In genomic region chr14:72740966-72741835, GRCh38 we compare ENCODE assay signal across 15 cellular contexts.
"Had no signal": no experiment of that assay in that cellular context is flagged by ENCODE, and none has a peak within 500 bp of the region (broad histone marks: within the 10 kb centered on the region; RNA-seq: fewer than 3 reads in every experiment).

No MANE protein-coding gene starts in this region.

- ATAC-seq: body of pancreas had no signal

- H3K27me3 Mint-ChIP-seq: natural killer cell treated with Interleukin-12 subunit alpha and Interleukin-12 subunit beta and Interleukin-15 and Interleukin-18, amount 100 ng/mL, for 72 hours had no signal

- H3K27ac Mint-ChIP-seq: activated naive CD4-positive, alpha-beta T cell treated with anti-CD3 and anti-CD28 coated beads, Interleukin-2, amount 10 ng/mL, durations not matched to agents 7 days and 5 days; activated T-helper 2 cell treated with anti-CD3 and anti-CD28 coated beads, Interferon-gamma antibody, Interleukin-2, Interleukin-4, amounts not matched to agents 10 μg/mL and 5 μg/mL and 100 μg/mL, durations not matched to agents 14 hours and 24 hours and 36 hours; natural killer cell treated with Interleukin-12 subunit alpha and Interleukin-12 subunit beta and Interleukin-15 and Interleukin-18, amount 100 ng/mL, for 72 hours had no signal

- H3K27me3 ChIP-seq: adrenal gland, body of pancreas, hepatocyte, testis had no signal

- H3K4me3 ChIP-seq: adrenal gland, body of pancreas, hepatocyte, testis had no signal

- H3K4me1 Mint-ChIP-seq: activated naive CD4-positive, alpha-beta T cell treated with anti-CD3 and anti-CD28 coated beads, Interleukin-2, amount 10 ng/mL, durations not matched to agents 7 days and 5 days had no signal

- DNase-seq: activated CD4-positive, alpha-beta T cell treated with anti-CD3 and anti-CD28 coated beads, Interleukin-2, amount 50 U/mL, for 48 hours; activated CD4-positive, CD25-positive, alpha-beta regulatory T cell treated with anti-CD3 and anti-CD28 coated beads, Interleukin-2, amount 50 U/mL, for 72 hours; activated naive CD4-positive, alpha-beta T cell treated with anti-CD3 and anti-CD28 coated beads, Interleukin-2, amount 10 ng/mL, durations not matched to agents 7 days and 5 days; activated T-cell treated with anti-CD3 and anti-CD28 coated beads for 4 hours; body of pancreas; effector CD8-positive, alpha-beta T cell; kidney glomerular epithelial cell; stimulated activated CD4-positive, alpha-beta T cell treated with anti-CD3 and anti-CD28 coated beads, Interleukin-2, amount 100 ng/mL, for 48 hours; stimulated activated naive CD4-positive, alpha-beta T cell treated with Interleukin-2 at 50 U/mL for 16 hours; T-helper 9 cell had no signal

- H3K27ac ChIP-seq: adrenal gland, body of pancreas, hepatocyte, testis had no signal

- H3K4me3 Mint-ChIP-seq: activated naive CD4-positive, alpha-beta T cell treated with anti-CD3 and anti-CD28 coated beads, Interleukin-2, amount 10 ng/mL, durations not matched to agents 7 days and 5 days; natural killer cell treated with Interleukin-12 subunit alpha and Interleukin-12 subunit beta and Interleukin-15 and Interleukin-18, amount 100 ng/mL, for 72 hours had no signal

- H3K36me3 Mint-ChIP-seq: activated naive CD4-positive, alpha-beta T cell treated with anti-CD3 and anti-CD28 coated beads, Interleukin-2, amount 10 ng/mL, durations not matched to agents 7 days and 5 days; natural killer cell treated with Interleukin-12 subunit alpha and Interleukin-12 subunit beta and Interleukin-15 and Interleukin-18, amount 100 ng/mL, for 72 hours had no signal

- H3K9me3 Mint-ChIP-seq: activated naive CD4-positive, alpha-beta T cell treated with anti-CD3 and anti-CD28 coated beads, Interleukin-2, amount 10 ng/mL, durations not matched to agents 7 days and 5 days; activated T-helper 2 cell treated with anti-CD3 and anti-CD28 coated beads, Interferon-gamma antibody, Interleukin-2, Interleukin-4, amounts not matched to agents 10 μg/mL and 5 μg/mL and 100 μg/mL, durations not matched to agents 14 hours and 24 hours and 36 hours; natural killer cell treated with Interleukin-12 subunit alpha and Interleukin-12 subunit beta and Interleukin-15 and Interleukin-18, amount 100 ng/mL, for 72 hours had no signal
